In genomic region chr6:18785810-18786490, GRCh38 we compare ENCODE assay signal across 27 cellular contexts.
"Had no signal": no experiment of that assay in that cellular context is flagged by ENCODE, and none has a peak within 500 bp of the region (broad histone marks: within the 10 kb centered on the region; RNA-seq: fewer than 3 reads in every experiment).

No MANE protein-coding gene starts in this region.

- FAIRE-seq: urothelium cell line had no signal

- H3K36me3 ChIP-seq: stomach, suprapubic skin, thoracic aorta, thyroid gland, tibial artery, tibial nerve, transverse colon, upper lobe of left lung, upper lobe of right lung, uterus, vagina had no signal

- H3K9me3 ChIP-seq: suprapubic skin, testis, thoracic aorta, thyroid gland, tibial artery, upper lobe of left lung, upper lobe of right lung, uterus, vagina had no signal

- ATAC-seq: stimulated activated effector memory CD8-positive, alpha-beta T cell treated with anti-CD3 and anti-CD28 coated beads, Interleukin-12 subunit alpha, Interleukin-12 subunit beta, amount 100 ng/mL, for 72 hours; stimulated activated memory B cell treated with anti-CD40 and anti-IgM and Interleukin-4, amounts not matched to agents 10 μg/mL and 1 μg/mL and 100 μg/mL, for 72 hours; stimulated activated naive B cell treated with anti-CD40 and anti-IgM and Interleukin-4, amounts not matched to agents 10 μg/mL and 1 μg/mL and 100 μg/mL, for 72 hours; stimulated activated naive CD8-positive, alpha-beta T cell treated with anti-CD3 and anti-CD28 coated beads, Interleukin-15, amount 100 ng/mL, for 72 hours; stimulated activated naive CD8-positive, alpha-beta T cell treated with anti-CD3 and anti-CD28 coated beads, Interleukin-15, Interleukin-2, amounts not matched to agents 100 U/mL and 50 U/mL, for 24 hours; upper lobe of right lung had no signal

- H3K27me3 ChIP-seq: stomach, suprapubic skin, testis, thyroid gland, tibial artery, tibial nerve, transverse colon, upper lobe of left lung, upper lobe of right lung, uterus, vagina had no signal

- H3K27ac ChIP-seq: stomach, suprapubic skin, testis, thoracic aorta, thyroid gland, tibial artery, tibial nerve, transverse colon, upper lobe of left lung, upper lobe of right lung, uterus, vagina had no signal

- DNase-seq: stimulated activated CD4-positive, alpha-beta T cell treated with anti-CD3 and anti-CD28 coated beads, Interleukin-2, amount 100 ng/mL, for 48 hours; stimulated activated CD4-positive, alpha-beta T cell treated with anti-CD3 and anti-CD28 coated beads, Interleukin-4, amount 100 ng/mL, for 1 hour; stimulated activated CD4-positive, alpha-beta T cell treated with anti-CD3 and anti-CD28 coated beads, Interleukin-4, amount 100 ng/mL, for 24 hours; stimulated activated CD4-positive, alpha-beta T cell treated with anti-CD3 and anti-CD28 coated beads, Interleukin-4, amount 100 ng/mL, for 4 hours; stimulated activated CD8-positive, alpha-beta memory T cell treated with anti-CD3 and anti-CD28 coated beads, Interleukin-4, amount 100 ng/mL, for 48 hours; stimulated activated naive B cell treated with anti-CD40 and anti-IgM and Interleukin-4, amounts not matched to agents 10 μg/mL and 1 μg/mL and 100 μg/mL, for 72 hours; stimulated activated naive CD4-positive, alpha-beta T cell; stimulated activated naive CD4-positive, alpha-beta T cell treated with Interleukin-2 at 50 U/mL for 16 hours; stimulated activated naive CD8-positive, alpha-beta T cell treated with anti-CD3 and anti-CD28 coated beads, Interleukin-15, amount 100 ng/mL, for 72 hours; stimulated activated naive CD8-positive, alpha-beta T cell treated with anti-CD3 and anti-CD28 coated beads, Interleukin-15, Interleukin-2, amounts not matched to agents 100 U/mL and 50 U/mL, for 24 hours; stomach; substantia nigra; testis; thyroid gland; tibial artery; transverse colon; trophoblast cell; upper lobe of left lung; upper lobe of right lung; uterus had no signal

- H3K4me3 ChIP-seq: stomach, suprapubic skin, testis, thoracic aorta, thyroid gland, tibial artery, tibial nerve, transverse colon, upper lobe of left lung, upper lobe of right lung, uterus, vagina had no signal

- H3K4me1 ChIP-seq: stomach, suprapubic skin, testis, thyroid gland, tibial artery, transverse colon, upper lobe of left lung, upper lobe of right lung, uterus, vagina had no signal
